In genomic region chr10:19347592-19347991, GRCh38 we compare ENCODE assay signal across 14 cellular contexts.
DNase-seq lines count a peak whose midpoint lies in the region; ATAC-seq and TF ChIP-seq lines count a peak whose summit lies in the region.
"Had no signal": no experiment of that assay in that cellular context is flagged by ENCODE, and none has a peak within 500 bp of the region (broad histone marks: within the 10 kb centered on the region; RNA-seq: fewer than 3 reads in every experiment).

No MANE protein-coding gene starts in this region.

- CTCF ChIA-PET in IMR-90 (lab: Yijun Ruan, JAX), result no interaction called here

- no peak overlapping the region for H2AFZ ChIP-seq in IMR-90 (replicated peaks; ENCODE audit: low read length, poor library complexity)

- in situ Hi-C loops in IMR-90 (cut with MboI; ENCODE audit: low sequenced_read_pairs), result no loop called here

- no peak overlapping the region for H3K4me3 ChIP-seq in IMR-90 (ENCODE audit: insufficient read depth, low read depth, low read length)
- H3K4me3 ChIP-seq in cardiac fibroblast (replicated peaks in 1 of 2; ENCODE audit: low read depth in 2 of 2, low read length in 2 of 2), result no peak overlapping the region
- no peak overlapping the region for H3K4me3 ChIP-seq in mesendoderm (ENCODE audit: low read length)

- no TSS peak for BruUV-seq in IMR-90 (replicated peaks; lab: Mats Ljungman, UMichigan)

- H3K4me2 ChIP-seq in IMR-90 (ENCODE audit: low read depth, low read length) (no peak overlapping the region), mesendoderm (ENCODE audit: low read length) (no peak overlapping the region)

- H2BK120ac ChIP-seq in IMR-90 (ENCODE audit: low read depth, low read length) (no peak overlapping the region), mesendoderm (ENCODE audit: low read depth, low read length) (no peak overlapping the region)

- no peaks in the 10 kb centered on the region for H4K20me1 ChIP-seq in IMR-90 (ENCODE audit: insufficient read depth, low read length)

- no peak overlapping the region for H4K5ac ChIP-seq in IMR-90 (ENCODE audit: low read depth, low read length)
- H4K5ac ChIP-seq in mesendoderm (ENCODE audit: low read length), result no peak overlapping the region

- H2AK9ac ChIP-seq in IMR-90 (replicated peaks; ENCODE audit: low read depth, low read length, poor library complexity), result no peak overlapping the region

- H3K18ac ChIP-seq in IMR-90 (ENCODE audit: low read depth, low read length) (no peak overlapping the region), mesendoderm (ENCODE audit: low read length) (no peak overlapping the region)

- TF ChIP-seq RAD21 in IMR-90 (IDR thresholded peaks at IDR 0.05; ENCODE audit: low read length), result no peak

- H3K36me3 ChIP-seq in IMR-90 (ENCODE audit: control insufficient read depth, insufficient read depth, low read length) (no peaks in the 10 kb centered on the region), mesendoderm (ENCODE audit: control insufficient read depth, insufficient read depth, low read length) (no peaks in the 10 kb centered on the region)
- H3K36me3 ChIP-seq: WERI-Rb-1 had no signal

- H2BK20ac ChIP-seq in IMR-90 (ENCODE audit: low read depth, low read length), result no peak overlapping the region

- TF ChIP-seq CTCF in C4-2B (conservative IDR thresholded peaks at IDR 0.05) (peak; percentile 76), IMR-90 (conservative IDR thresholded peaks at IDR 0.05; ENCODE audit: low read depth, low read length) (peak; percentile 19; the same call in 1 of the 2 replicates), cardiac fibroblast (IDR thresholded peaks at IDR 0.05; ENCODE audit: low read depth, low read length) (peak; percentile 11)

- H3K4ac ChIP-seq in IMR-90 (ENCODE audit: low read depth, low read length) (no peak overlapping the region), mesendoderm (ENCODE audit: low read depth, low read length) (no peak overlapping the region)

- H2BK5ac ChIP-seq in IMR-90 (ENCODE audit: low read depth, low read length, poor library complexity, severe bottlenecking) (no peak overlapping the region), mesendoderm (ENCODE audit: low read length) (no peak overlapping the region)

- no peak overlapping the region for H2BK15ac ChIP-seq in IMR-90 (ENCODE audit: low read depth, low read length)
- H2BK15ac ChIP-seq in mesendoderm (replicated peaks; ENCODE audit: low read depth), result no peak overlapping the region

- dilution Hi-C loops in IMR-90 (cut with HindIII; ENCODE audit: low sequenced_read_pairs, unreplicated experiment), result no loop called here

- no peak overlapping the region for H3K14ac ChIP-seq in IMR-90 (replicated peaks; ENCODE audit: low read depth, low read length)

- no peak for ATAC-seq in IMR-90 (ENCODE audit: low read depth)
- ATAC-seq in HG03097 (IDR thresholded peaks at IDR 0.05; ENCODE audit: low FRiP score, unreplicated experiment), result no peak
- ATAC-seq: CD8-positive, alpha-beta T cell had no signal

- H2AK5ac ChIP-seq in IMR-90 (ENCODE audit: low read depth, low read length) (no peak overlapping the region), mesendoderm (ENCODE audit: low read length) (no peak overlapping the region)

- H3K79me1 ChIP-seq in IMR-90 (ENCODE audit: low read depth in 1 of 2, low read length in 2 of 2), result no peaks in the 10 kb centered on the region
- no peaks in the 10 kb centered on the region for H3K79me1 ChIP-seq in mesendoderm (ENCODE audit: low read length)

- WGBS in IMR-90 (ENCODE audit: extremely low coverage in 2 of 2, insufficient read length in 1 of 2), 2 experiments, result no CpG with 5 or more reads among the region's 4 CpGs
- no CpG with 5 or more reads among the region's 4 CpGs for WGBS in mesendoderm (ENCODE audit: extremely low coverage, insufficient coverage, low lambda C conversion rate)

- no peaks in the 10 kb centered on the region for H3K9me1 ChIP-seq in IMR-90 (ENCODE audit: insufficient read depth, low read length)

- no peak overlapping the region for H4K91ac ChIP-seq in IMR-90 (ENCODE audit: insufficient read depth, low read depth, low read length)

- H3K27ac ChIP-seq in C4-2B (no peak overlapping the region), IMR-90 (ENCODE audit: insufficient read depth, low read length) (no peak overlapping the region), mesendoderm (ENCODE audit: low read depth, low read length) (no peak overlapping the region)
- H3K27ac ChIP-seq: WERI-Rb-1 had no signal

- H3K4me1 ChIP-seq in IMR-90 (ENCODE audit: control insufficient read depth, insufficient read depth, low read length), result no peaks in the 10 kb centered on the region
- no peaks in the 10 kb centered on the region for H3K4me1 ChIP-seq in mesendoderm (ENCODE audit: control insufficient read depth, low read depth, low read length)

- intact Hi-C loops in IMR-90 (cut with micrococcal nuclease), result no loop called here

- H3K27me3 ChIP-seq in IMR-90 (ENCODE audit: control insufficient read depth, insufficient read depth, low read length) (no peaks in the 10 kb centered on the region), mesendoderm (ENCODE audit: insufficient read depth, low read length, poor library complexity) (no peaks in the 10 kb centered on the region)

- no peak overlapping the region for H3K9ac ChIP-seq in IMR-90 (ENCODE audit: low read depth, low read length)
- no peak overlapping the region for H3K9ac ChIP-seq in mesendoderm (ENCODE audit: low read length)

- no peak for TF ChIP-seq POLR2A in IMR-90 (IDR thresholded peaks at IDR 0.05; ENCODE audit: low read depth, low read length)

- no peaks in the 10 kb centered on the region for H3K9me3 ChIP-seq in IMR-90 (ENCODE audit: control insufficient read depth, insufficient read depth, low read length)

- DNase-seq in IMR-90, result no peak
- DNase-seq in cardiac fibroblast (ENCODE audit: low read depth in 2 of 2), result peak in 1 of 2 donors; percentile 7
- peak; percentile 26 for DNase-seq in mesendoderm
- DNase-seq in stimulated activated CD4-positive, alpha-beta T cell treated with anti-CD3 and anti-CD28 coated beads, Interleukin-4, amount 100 ng/mL, for 24 hours, result no peak
- DNase-seq in activated CD4-positive, CD25-positive, alpha-beta regulatory T cell treated with anti-CD3 and anti-CD28 coated beads, Interleukin-2, amount 50 U/mL, for 72 hours, result no peak
- no peak for DNase-seq in superior temporal gyrus (ENCODE audit: extremely low spot score)
- DNase-seq: activated T-cell treated with anti-CD3 and anti-CD28 coated beads for 4 hours; amygdala; CD8-positive, alpha-beta T cell; head of caudate nucleus; NCI-H1092; WERI-Rb-1 had no signal

- POLR2A ChIA-PET in IMR-90 (lab: Charles Lee; ENCODE audit: unreplicated experiment), result no interaction called here

- H4K8ac ChIP-seq in IMR-90 (ENCODE audit: low read depth in 2 of 2, low read length in 2 of 2) (no peak overlapping the region), mesendoderm (ENCODE audit: low read depth, low read length) (no peak overlapping the region)

- no peaks in the 10 kb centered on the region for H3K79me2 ChIP-seq in mesendoderm (ENCODE audit: control insufficient read depth, insufficient read depth, low read length)

- H3K23ac ChIP-seq in IMR-90 (ENCODE audit: low read depth, low read length) (no peak overlapping the region), mesendoderm (ENCODE audit: low read length) (no peak overlapping the region)

- H3K56ac ChIP-seq in IMR-90 (ENCODE audit: extremely low read depth, insufficient read depth, low read length) (no peak overlapping the region), mesendoderm (ENCODE audit: low read length) (no peak overlapping the region)

TF ChIP-seq in IMR-90, 13 proteins besides CTCF, POLR2A, EP300 and RAD21:
- TF ChIP-seq RCOR1 (IDR thresholded peaks at IDR 0.05; ENCODE audit: insufficient replicate concordance, low read length) (no peak), MAZ (IDR thresholded peaks at IDR 0.05; ENCODE audit: borderline replicate concordance, low read depth, low read length) (no peak), CHD1 (IDR thresholded peaks at IDR 0.05; ENCODE audit: low read depth, low read length) (no peak), MAFK (IDR thresholded peaks at IDR 0.05; ENCODE audit: low read depth, low read length) (no peak), MXI1 (IDR thresholded peaks at IDR 0.05; ENCODE audit: borderline replicate concordance, low read depth, low read length) (no peak), ELK1 (IDR thresholded peaks at IDR 0.05; ENCODE audit: borderline replicate concordance, low read depth, low read length) (no peak), NFE2L2 (IDR thresholded peaks at IDR 0.05; ENCODE audit: low read depth, low read length) (no peak), SMC3 (IDR thresholded peaks at IDR 0.05; ENCODE audit: low read depth, low read length) (no peak)

Comparison
In these comparisons a context has a peak if more than half of its experiments do, and no peak if none do; other contexts are left out.
1. CTCF ChIP-seq: peak in every context shown above with its lines; median percentile 76 in C4-2B; 19 in IMR-90; 11 in cardiac fibroblast.